In genomic region chr7:69843653-69844052, GRCh38 we compare ENCODE assay signal across 15 cellular contexts.
DNase-seq lines count a peak whose midpoint lies in the region; ATAC-seq and TF ChIP-seq lines count a peak whose summit lies in the region.
"Had no signal": no experiment of that assay in that cellular context is flagged by ENCODE, and none has a peak within 500 bp of the region (broad histone marks: within the 10 kb centered on the region; RNA-seq: fewer than 3 reads in every experiment).

No MANE protein-coding gene starts in this region.

- H3K27ac Mint-ChIP-seq in naive B cell, result peak overlapping the region in 5 of 6 donors; percentile 7 to 76 (median 58)
- no peak overlapping the region for H3K27ac Mint-ChIP-seq in stimulated activated naive CD8-positive, alpha-beta T cell treated with anti-CD3 and anti-CD28 coated beads, Interleukin-15, amount 100 ng/mL, for 72 hours
- H3K27ac Mint-ChIP-seq: activated CD8-positive, alpha-beta T cell treated with anti-CD3 and anti-CD28 coated beads, Interleukin-2, amount 10 ng/mL, durations not matched to agents 7 days and 5 days; CD4-positive, CD25-positive, alpha-beta regulatory T cell; immature natural killer cell had no signal

- peak overlapping the region in 6 of 8 donors; percentile 12 to 65 (median 51) for H3K4me3 Mint-ChIP-seq in naive B cell
- H3K4me3 Mint-ChIP-seq in stimulated activated naive CD8-positive, alpha-beta T cell treated with anti-CD3 and anti-CD28 coated beads, Interleukin-15, amount 100 ng/mL, for 72 hours, result no peak overlapping the region
- H3K4me3 Mint-ChIP-seq: activated CD8-positive, alpha-beta T cell treated with anti-CD3 and anti-CD28 coated beads, Interleukin-2, amount 10 ng/mL, durations not matched to agents 7 days and 5 days; CD4-positive, CD25-positive, alpha-beta regulatory T cell; immature natural killer cell had no signal

- no peak overlapping the region for H3K27ac ChIP-seq in Peyer's patch
- H3K27ac ChIP-seq: ovary, transverse colon had no signal

- H3K9me3 ChIP-seq in Peyer's patch, result no peaks in the 10 kb centered on the region
- H3K9me3 ChIP-seq: ovary, transverse colon had no signal

- no peak overlapping the region for H3K4me3 ChIP-seq in Peyer's patch
- H3K4me3 ChIP-seq: ovary, transverse colon had no signal

- DNase-seq in naive B cell (no peak), NCI-H187 treated with DMSO at 0.1 percent for 48 hours (lab: John Stamatoyannopoulos, UW) (no peak), Peyer's patch (no peak)
- no peak for DNase-seq in stimulated activated naive CD8-positive, alpha-beta T cell treated with anti-CD3 and anti-CD28 coated beads, Interleukin-15, amount 100 ng/mL, for 72 hours
- DNase-seq: activated CD8-positive, alpha-beta T cell treated with anti-CD3 and anti-CD28 coated beads, Interleukin-2, amount 10 ng/mL, durations not matched to agents 7 days and 5 days; activated naive CD4-positive, alpha-beta T cell; CD4-positive, CD25-positive, alpha-beta regulatory T cell; immature natural killer cell; ovary; transverse colon had no signal

- peaks cover 58 to 87% (median 69%) of the 10 kb centered on the region in 3 donors for H3K4me1 Mint-ChIP-seq in naive B cell
- no peaks in the 10 kb centered on the region for H3K4me1 Mint-ChIP-seq in stimulated activated naive CD8-positive, alpha-beta T cell treated with anti-CD3 and anti-CD28 coated beads, Interleukin-15, amount 100 ng/mL, for 72 hours
- H3K4me1 Mint-ChIP-seq: CD4-positive, CD25-positive, alpha-beta regulatory T cell had no signal

- H3K36me3 ChIP-seq in Peyer's patch, result no peaks in the 10 kb centered on the region
- H3K36me3 ChIP-seq: ovary, transverse colon had no signal

- H3K9me3 Mint-ChIP-seq in naive B cell, result peaks cover 0 to 4% (median 0%) of the 10 kb centered on the region in 7 donors
- no peaks in the 10 kb centered on the region for H3K9me3 Mint-ChIP-seq in stimulated activated naive CD8-positive, alpha-beta T cell treated with anti-CD3 and anti-CD28 coated beads, Interleukin-15, amount 100 ng/mL, for 72 hours
- H3K9me3 Mint-ChIP-seq: immature natural killer cell had no signal

- no peak for TF ChIP-seq POLR2A in Peyer's patch (IDR thresholded peaks at IDR 0.05)

- no peak for TF ChIP-seq CTCF in Peyer's patch (IDR thresholded peaks at IDR 0.05)

- H3K36me3 Mint-ChIP-seq in naive B cell, result peaks cover 0 to 5% of the 10 kb centered on the region in 2 donors
- H3K36me3 Mint-ChIP-seq: CD4-positive, CD25-positive, alpha-beta regulatory T cell had no signal

- H3K27me3 Mint-ChIP-seq in naive B cell, result no peaks in the 10 kb centered on the region
- H3K27me3 Mint-ChIP-seq in stimulated activated naive CD8-positive, alpha-beta T cell treated with anti-CD3 and anti-CD28 coated beads, Interleukin-15, amount 100 ng/mL, for 72 hours, result peaks cover 40% of the 10 kb centered on the region
- H3K27me3 Mint-ChIP-seq: CD4-positive, CD25-positive, alpha-beta regulatory T cell had no signal

- no peaks in the 10 kb centered on the region for H3K27me3 ChIP-seq in Peyer's patch
- H3K27me3 ChIP-seq: ovary, transverse colon had no signal

- peaks cover 0 to 3% (median 0%) of the 10 kb centered on the region in 4 donors for H3K4me1 ChIP-seq in Peyer's patch

- ATAC-seq in GM18907 (IDR thresholded peaks at IDR 0.05; ENCODE audit: unreplicated experiment), result peak; percentile 45
- ATAC-seq in GM21619 (IDR thresholded peaks at IDR 0.05; ENCODE audit: unreplicated experiment), result peak; percentile 57
- peak; percentile 74 for ATAC-seq in HG03095 (IDR thresholded peaks at IDR 0.05; ENCODE audit: unreplicated experiment)
- peak; percentile 69 to 71 for ATAC-seq in naive B cell (ENCODE audit: low read depth in 2 of 2)
- ATAC-seq in HG03159 (IDR thresholded peaks at IDR 0.05; ENCODE audit: unreplicated experiment), result no peak
- ATAC-seq in stimulated activated naive CD8-positive, alpha-beta T cell treated with anti-CD3 and anti-CD28 coated beads, Interleukin-15, amount 100 ng/mL, for 72 hours, result no peak
- ATAC-seq: activated CD8-positive, alpha-beta T cell treated with anti-CD3 and anti-CD28 coated beads, Interleukin-2, amount 10 ng/mL, durations not matched to agents 7 days and 5 days; Panc1 had no signal

Comparison
In these comparisons a context has a peak if more than half of its experiments do, and no peak if none do; other contexts are left out.
1. ATAC-seq: peak in GM18907 (single experiment), GM21619 (single experiment), HG03095 (single experiment) and naive B cell (2 of 2); none in HG03159 (single experiment) and stimulated activated naive CD8-positive, alpha-beta T cell treated with anti-CD3 and anti-CD28 coated beads, Interleukin-15, amount 100 ng/mL, for 72 hours (single experiment).
2. H3K27ac Mint-ChIP-seq: peak in naive B cell (5 of 6); none in stimulated activated naive CD8-positive, alpha-beta T cell treated with anti-CD3 and anti-CD28 coated beads, Interleukin-15, amount 100 ng/mL, for 72 hours (0 of 2).
3. H3K4me3 Mint-ChIP-seq: peak in naive B cell (6 of 8); none in stimulated activated naive CD8-positive, alpha-beta T cell treated with anti-CD3 and anti-CD28 coated beads, Interleukin-15, amount 100 ng/mL, for 72 hours (0 of 2).